ENCODE assay signal across 8 cellular contexts in genomic region chr17:75295220-75296158, GRCh38. TPM values are rescaled to one million over a fixed set of nuclear protein-coding genes. Genes with fewer than 3 reads are reported as not detected.
A peak's percentile ranks its signal among the peaks of the same experiment; 100 is the strongest.
DNase-seq lines count a peak whose midpoint lies in the region; ATAC-seq and TF ChIP-seq lines count a peak whose summit lies in the region.

No MANE protein-coding gene starts in this region.

- ATAC-seq in HG03196 (IDR thresholded peaks at IDR 0.05; ENCODE audit: unreplicated experiment) (peak; percentile 67), omental fat pad (ENCODE audit: low FRiP score) (no peak), foreskin keratinocyte (no peak)

- H3K27me3 Mint-ChIP-seq in CD14-positive monocyte (ENCODE audit: low read depth in 3 of 3): no peaks in the 10 kb centered on the region
- no peaks in the 10 kb centered on the region for H3K27me3 Mint-ChIP-seq in activated naive CD8-positive, alpha-beta T cell

- TF ChIP-seq POLR2A in spleen (IDR thresholded peaks at IDR 0.05): peak in 2 of 3 donors; percentile 47 to 72

- intact Hi-C loops in CD14-positive monocyte (cut with micrococcal nuclease): loop anchor here in 1 of 2 donors (2.0 kb wide), 1 partner anchor 17 kb away; no protein-coding TSS in a partner anchor
- intact Hi-C loops in spleen (cut with DNase I; ENCODE audit: low total_unique reads): no loop called here

- peak overlapping the region in 2 of 8 donors; percentile 1 to 46 for H3K4me3 ChIP-seq in spleen

- H3K9me3 ChIP-seq in spleen: no peaks in the 10 kb centered on the region

- peak overlapping the region; percentile 97 to 100 (median 100) for H3K27ac Mint-ChIP-seq in CD14-positive monocyte
- H3K27ac Mint-ChIP-seq in activated naive CD8-positive, alpha-beta T cell: peak overlapping the region; percentile 41

- H3K27ac ChIP-seq in spleen: peak overlapping the region; percentile 76 to 98 (median 91)
- no peak overlapping the region for H3K27ac ChIP-seq in foreskin keratinocyte

- peaks cover 1 to 3% of the 10 kb centered on the region in 2 donors for H3K36me3 Mint-ChIP-seq in CD14-positive monocyte
- H3K36me3 Mint-ChIP-seq in activated naive CD8-positive, alpha-beta T cell: no peaks in the 10 kb centered on the region

- peaks cover 19 to 86% (median 45%) of the 10 kb centered on the region in 6 donors for H3K4me1 ChIP-seq in spleen
- no peaks in the 10 kb centered on the region for H3K4me1 ChIP-seq in foreskin keratinocyte

- peak overlapping the region; percentile 62 to 76 for H3K4me3 Mint-ChIP-seq in CD14-positive monocyte
- H3K4me3 Mint-ChIP-seq in activated naive CD8-positive, alpha-beta T cell: peak overlapping the region; percentile 3

- H3K36me3 ChIP-seq in spleen: no peaks in the 10 kb centered on the region

- 27 to 41% (median 31%) methylated on average over 8 of the region's 8 CpGs for WGBS in spleen, 5 donors

- no peaks in the 10 kb centered on the region for H3K27me3 ChIP-seq in spleen (replicated peaks in 1 of 7)
- H3K27me3 ChIP-seq in foreskin keratinocyte: no peaks in the 10 kb centered on the region

- TF ChIP-seq CTCF in CD14-positive monocyte (IDR thresholded peaks at IDR 0.05): peak; percentile 16
- peak in 1 of 11 experiments; percentile 15 for TF ChIP-seq CTCF in spleen (IDR thresholded peaks at IDR 0.05 in 8 of 11, conservative IDR thresholded peaks at IDR 0.05 in 3 of 11)
- TF ChIP-seq CTCF in omental fat pad (IDR thresholded peaks at IDR 0.05): no peak
- TF ChIP-seq CTCF in foreskin keratinocyte (conservative IDR thresholded peaks at IDR 0.05): no peak

- peaks cover 64% of the 10 kb centered on the region for H3K4me1 Mint-ChIP-seq in CD14-positive monocyte
- H3K4me1 Mint-ChIP-seq in activated naive CD8-positive, alpha-beta T cell (ENCODE audit: low read depth): peaks cover 11% of the 10 kb centered on the region

- H3K9me3 Mint-ChIP-seq in CD14-positive monocyte: peaks cover 0 to 1% (median 0%) of the 10 kb centered on the region in 7 donors
- no peaks in the 10 kb centered on the region for H3K9me3 Mint-ChIP-seq in activated naive CD8-positive, alpha-beta T cell (ENCODE audit: low read depth)

- peak; percentile 65 for DNase-seq in CD14-positive monocyte (ENCODE audit: low spot score)
- peak; percentile 16 for DNase-seq in GM19240 (ENCODE audit: insufficient read length, low spot score)
- DNase-seq in spleen: no peak
- DNase-seq in omental fat pad (ENCODE audit: low spot score): no peak
- DNase-seq in NCI-H1436 treated with DMSO at 0.1 percent for 48 hours (lab: John Stamatoyannopoulos, UW): no peak
- no peak for DNase-seq in foreskin keratinocyte

RNA-seq across cellular contexts. Expression of gene SLC25A19, which starts 6.3 kb away (rescaled TPM):
- 10 to 100 TPM; 14.4 to 18.8 TPM for polyA plus RNA-seq in CD14-positive monocyte
- 10 to 100 TPM; 12.4 to 32.5 (median 19.1) TPM for total RNA-seq in spleen
- 10 to 100 TPM; 18.5 to 21.2 (median 19.2) TPM for polyA plus RNA-seq in spleen
- 10 to 100 TPM; 14.2 to 30.4 (median 19.5) TPM for total RNA-seq in omental fat pad
- 12.3 and 13.2 TPM in 2 replicates for total RNA-seq in foreskin keratinocyte
- 11.8 and 15.2 TPM in 2 replicates for polyA plus RNA-seq in foreskin keratinocyte

RNA-seq across cellular contexts. Expression of gene MIF4GD, which starts 24.5 kb away (rescaled TPM):
- polyA plus RNA-seq in CD14-positive monocyte (100 to 1,000 TPM in 1 of 2 donors, 10 to 100 TPM in 1; 80.6 to 103 TPM), spleen (10 to 100 TPM; 28.2 to 38.0 (median 34.3) TPM), foreskin keratinocyte (17.8 and 19.6 TPM in 2 replicates)
- total RNA-seq in spleen (10 to 100 TPM; 27.1 to 47.3 (median 38.0) TPM), omental fat pad (10 to 100 TPM; 22.9 to 30.3 (median 24.3) TPM), foreskin keratinocyte (11.6 and 13.7 TPM in 2 replicates)

RNA-seq across cellular contexts. Expression of gene MRPS7, which starts 33.8 kb away (rescaled TPM):
- polyA plus RNA-seq in CD14-positive monocyte: 100 to 1,000 TPM; 101 to 122 TPM
- 10 to 100 TPM; 32.2 to 38.4 (median 35.1) TPM for total RNA-seq in spleen
- polyA plus RNA-seq in spleen: 10 to 100 TPM; 39.1 to 62.7 (median 47.2) TPM
- 10 to 100 TPM; 27.1 to 48.3 (median 38.4) TPM for total RNA-seq in omental fat pad
- 105 and 110 TPM in 2 replicates for total RNA-seq in foreskin keratinocyte
- 126 and 127 TPM in 2 replicates for polyA plus RNA-seq in foreskin keratinocyte

RNA-seq across cellular contexts. Expression of gene GGA3, which starts 34.1 kb away (rescaled TPM):
- polyA plus RNA-seq in CD14-positive monocyte (10 to 100 TPM in 1 of 2 donors, 1 to 10 TPM in 1; 4.3 to 15.7 TPM), spleen (10 to 100 TPM; 14.1 to 37.9 (median 26.9) TPM), foreskin keratinocyte (12.3 and 12.8 TPM in 2 replicates)
- total RNA-seq in spleen (10 to 100 TPM; 38.0 to 73.7 (median 65.2) TPM), omental fat pad (10 to 100 TPM; 22.3 to 36.3 (median 30.5) TPM), foreskin keratinocyte (19.1 and 20.7 TPM in 2 replicates)

Comparison
In these comparisons a context has a peak if more than half of its experiments do, and no peak if none do; other contexts are left out.
1. DNase-seq: peak in CD14-positive monocyte (single experiment) and GM19240 (single experiment); none in spleen (single experiment), omental fat pad (single experiment), NCI-H1436 treated with DMSO at 0.1 percent for 48 hours (single experiment) and foreskin keratinocyte (0 of 2).